ENCODE assay signal across 29 cellular contexts in genomic region chr7:1621718-1622117, GRCh38. TPM values are rescaled to one million over a fixed set of nuclear protein-coding genes. Genes with fewer than 3 reads are reported as not detected.
"Had no signal": no experiment of that assay in that cellular context is flagged by ENCODE, and none has a peak within 500 bp of the region (broad histone marks: within the 10 kb centered on the region; RNA-seq: fewer than 3 reads in every experiment).

No MANE protein-coding gene starts in this region.

- H3K27ac ChIP-seq: neutrophil, ovary, parathyroid adenoma, psoas muscle, right lobe of liver, sigmoid colon, stomach, thoracic aorta, thyroid gland, tibial nerve, upper lobe of left lung, uterus had no signal

- H3K36me3 ChIP-seq: neutrophil, ovary, right lobe of liver, sigmoid colon, stomach, thoracic aorta, thyroid gland, tibial nerve, upper lobe of left lung, uterus had no signal

- H2AFZ ChIP-seq: parathyroid adenoma had no signal

- DNase-seq: naive B cell; naive thymus-derived CD8-positive, alpha-beta T cell; nephron progenitor cell; nucleus accumbens; ovary; psoas muscle; right cardiac atrium; sigmoid colon; small intestine; stimulated activated CD4-positive, alpha-beta T cell treated with anti-CD3 and anti-CD28 coated beads, Interleukin-15, amount 100 ng/mL, for 24 hours; stimulated activated CD4-positive, alpha-beta T cell treated with anti-CD3 and anti-CD28 coated beads, Interleukin-2, amount 100 ng/mL, for 24 hours; stimulated activated CD4-positive, alpha-beta T cell treated with anti-CD3 and anti-CD28 coated beads, Interleukin-2, amount 100 ng/mL, for 48 hours; stimulated activated CD4-positive, alpha-beta T cell treated with anti-CD3 and anti-CD28 coated beads, Interleukin-4, amount 100 ng/mL, for 24 hours; stimulated activated naive B cell treated with anti-CD40 and anti-IgM and Interleukin-4, amounts not matched to agents 10 μg/mL and 1 μg/mL and 100 μg/mL, for 72 hours; stimulated activated naive CD4-positive, alpha-beta T cell treated with Interleukin-2 at 50 U/mL for 16 hours; stomach; thyroid gland; trophoblast cell; uterus had no signal

- ATAC-seq: naive thymus-derived CD8-positive, alpha-beta T cell; natural killer cell treated with Interleukin-12 subunit alpha and Interleukin-12 subunit beta and Interleukin-15 and Interleukin-18, amount 100 ng/mL, for 72 hours; psoas muscle; right cardiac atrium; right lobe of liver; stimulated activated naive B cell treated with anti-CD40 and anti-IgM and Interleukin-4, amounts not matched to agents 10 μg/mL and 1 μg/mL and 100 μg/mL, for 72 hours had no signal

- H3K36me3 Mint-ChIP-seq: naive B cell; naive thymus-derived CD8-positive, alpha-beta T cell; natural killer cell treated with Interleukin-12 subunit alpha and Interleukin-12 subunit beta and Interleukin-15 and Interleukin-18, amount 100 ng/mL, for 72 hours; stimulated activated naive B cell treated with anti-CD40 and anti-IgM and Interleukin-4, amounts not matched to agents 10 μg/mL and 1 μg/mL and 100 μg/mL, for 72 hours had no signal

- H3K4me1 Mint-ChIP-seq: neural crest cell; stimulated activated naive B cell treated with anti-CD40 and anti-IgM and Interleukin-4, amounts not matched to agents 10 μg/mL and 1 μg/mL and 100 μg/mL, for 72 hours had no signal

- H3K27ac Mint-ChIP-seq: natural killer cell treated with Interleukin-12 subunit alpha and Interleukin-12 subunit beta and Interleukin-15 and Interleukin-18, amount 100 ng/mL, for 72 hours; nephron progenitor cell; progenitor cell of endocrine pancreas; stimulated activated naive B cell treated with anti-CD40 and anti-IgM and Interleukin-4, amounts not matched to agents 10 μg/mL and 1 μg/mL and 100 μg/mL, for 72 hours; stimulated activated naive CD8-positive, alpha-beta T cell treated with anti-CD3 and anti-CD28 coated beads, Interleukin-15, Interleukin-2, amounts not matched to agents 100 ng/mL and 50 ng/mL, for 24 hours had no signal

- H3K4me3 Mint-ChIP-seq: naive B cell; naive thymus-derived CD8-positive, alpha-beta T cell; natural killer cell treated with Interleukin-12 subunit alpha and Interleukin-12 subunit beta and Interleukin-15 and Interleukin-18, amount 100 ng/mL, for 72 hours; nephron progenitor cell; neural crest cell; stimulated activated naive B cell treated with anti-CD40 and anti-IgM and Interleukin-4, amounts not matched to agents 10 μg/mL and 1 μg/mL and 100 μg/mL, for 72 hours; stimulated activated naive CD8-positive, alpha-beta T cell treated with anti-CD3 and anti-CD28 coated beads, Interleukin-15, Interleukin-2, amounts not matched to agents 100 ng/mL and 50 ng/mL, for 24 hours had no signal

- H3K9me3 ChIP-seq: neutrophil, ovary, psoas muscle, right lobe of liver, sigmoid colon, thoracic aorta, thyroid gland, tibial nerve, upper lobe of left lung, uterus had no signal

- H3K79me2 ChIP-seq: parathyroid adenoma had no signal

- H3K27me3 ChIP-seq: neutrophil, ovary, right lobe of liver, thyroid gland, tibial nerve, upper lobe of left lung, uterus had no signal

- H3K27me3 Mint-ChIP-seq: stimulated activated naive CD8-positive, alpha-beta T cell treated with anti-CD3 and anti-CD28 coated beads, Interleukin-15, Interleukin-2, amounts not matched to agents 100 ng/mL and 50 ng/mL, for 24 hours had no signal

- H3K4me1 ChIP-seq: parathyroid adenoma, psoas muscle, right lobe of liver, sigmoid colon, stomach, thyroid gland, tibial nerve, upper lobe of left lung, uterus had no signal

- H3K4me3 ChIP-seq: ovary, psoas muscle, right lobe of liver, sigmoid colon, stomach, thoracic aorta, thyroid gland, tibial nerve, upper lobe of left lung, uterus had no signal

RNA-seq across cellular contexts. Expression of gene ELFN1, which starts 48.4 kb away (rescaled TPM):
- total RNA-seq: naive thymus-derived CD8-positive, alpha-beta T cell had no signal
- polyA plus RNA-seq: naive thymus-derived CD8-positive, alpha-beta T cell had no signal
